1 cellular context compared by ENCODE assay signal in genomic region chr7:27251136-27251512, GRCh38.
TF ChIP-seq lines count a peak whose summit lies in the region.

No MANE protein-coding gene starts in this region.

TF ChIP-seq in SK-N-SH, 30 proteins besides CTCF, POLR2A, EP300 and RAD21 (continued from another document):
- no peak for TF ChIP-seq ZBTB33 (IDR thresholded peaks at IDR 0.05; ENCODE audit: borderline replicate concordance, low read depth)
